In the genomic region with DNA sequence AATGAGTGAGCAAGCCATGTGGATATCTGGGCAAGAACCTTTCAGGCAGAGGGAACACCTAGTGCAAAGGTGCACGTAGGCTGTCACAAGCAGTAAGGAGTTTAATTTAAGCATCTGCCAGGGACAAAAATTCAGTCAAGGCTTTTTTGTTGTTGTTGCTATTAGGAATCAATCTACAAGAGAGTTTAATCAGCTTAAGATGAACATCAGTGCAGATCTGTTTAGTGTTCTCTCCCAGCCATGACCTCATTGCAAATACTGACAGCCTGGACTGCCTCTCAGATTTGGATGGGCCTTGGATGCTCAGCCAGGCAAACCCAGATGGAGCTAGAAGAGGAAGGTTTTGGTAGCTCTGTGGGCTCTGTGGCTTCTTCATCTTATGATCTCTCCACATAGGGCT, we compare ENCODE assay signal across 24 cellular contexts. TPM values are rescaled to one million over a fixed set of nuclear protein-coding genes. Genes with fewer than 3 reads are reported as not detected.
DNase-seq lines count a peak whose midpoint lies in the region; ATAC-seq and TF ChIP-seq lines count a peak whose summit lies in the region.
"Had no signal": no experiment of that assay in that cellular context is flagged by ENCODE, and none has a peak within 500 bp of the region (broad histone marks: within the 10 kb centered on the region; RNA-seq: fewer than 3 reads in every experiment).

No MANE protein-coding gene starts in this region.

- H3K4me1 ChIP-seq in BE2C: no peaks in the 10 kb centered on the region; the same call in 1 of the 2 replicates
- H3K4me1 ChIP-seq: Caco-2, Peyer's patch, SJCRH30 had no signal

- H3K9me3 ChIP-seq in BE2C: no peaks in the 10 kb centered on the region
- H3K9me3 ChIP-seq: A549, Caco-2, Peyer's patch, SJCRH30 had no signal

- ATAC-seq in activated T-helper 17 cell treated with anti-CD3 and anti-CD28 coated beads, Interleukin-2, amount 50 U/mL, for 72 hours (replicated peaks): no peak
- no peak for ATAC-seq in GM18909 (IDR thresholded peaks at IDR 0.05; ENCODE audit: poor library complexity, unreplicated experiment)
- ATAC-seq in GM19452 (IDR thresholded peaks at IDR 0.05; ENCODE audit: unreplicated experiment): no peak
- no peak for ATAC-seq in GM21723 (IDR thresholded peaks at IDR 0.05; ENCODE audit: unreplicated experiment)
- ATAC-seq: A549, T-helper 17 cell had no signal

- DNase-seq in BE2C: peak; percentile 38
- peak; percentile 60 for DNase-seq in D341Med (ENCODE audit: low spot score)
- peak; percentile 83 for DNase-seq in NCI-H82 treated with DMSO at 0.1 percent for 48 hours (lab: John Stamatoyannopoulos, UW; ENCODE audit: unreplicated experiment)
- no peak for DNase-seq in cerebellar nuclear complex (lab: John Stamatoyannopoulos, UW)
- DNase-seq: Caco-2; CD4-positive, CD25-positive, alpha-beta regulatory T cell; DMS153; GDM1; Karpas-422; MV-4-11; NCI-H1105 treated with DMSO at 0.1 percent for 48 hours; NCI-H2081; NCI-H2171; NCI-H345; NCI-H526; Peyer's patch; SJCRH30; T-helper 17 cell had no signal

- peaks cover 5% of the 10 kb centered on the region for H3K4me1 Mint-ChIP-seq in activated T-helper 17 cell treated with anti-CD3 and anti-CD28 coated beads, Interleukin-2, amount 50 U/mL, for 72 hours

- H3K27me3 Mint-ChIP-seq in activated T-helper 17 cell treated with anti-CD3 and anti-CD28 coated beads, Interleukin-2, amount 50 U/mL, for 72 hours: no peaks in the 10 kb centered on the region
- H3K27me3 Mint-ChIP-seq: B cell; CD4-positive, CD25-positive, alpha-beta regulatory T cell; T-helper 17 cell had no signal

- peak overlapping the region; percentile 52 for H3K27ac Mint-ChIP-seq in activated T-helper 17 cell treated with anti-CD3 and anti-CD28 coated beads, Interleukin-2, amount 50 U/mL, for 72 hours
- H3K27ac Mint-ChIP-seq: T-helper 17 cell had no signal

- H3K9me3 Mint-ChIP-seq in activated T-helper 17 cell treated with anti-CD3 and anti-CD28 coated beads, Interleukin-2, amount 50 U/mL, for 72 hours: no peaks in the 10 kb centered on the region
- H3K9me3 Mint-ChIP-seq: CD4-positive, CD25-positive, alpha-beta regulatory T cell had no signal

- H3K36me3 ChIP-seq in BE2C: no peaks in the 10 kb centered on the region
- H3K36me3 ChIP-seq: Peyer's patch, SJCRH30 had no signal

- H3K4me3 Mint-ChIP-seq in activated T-helper 17 cell treated with anti-CD3 and anti-CD28 coated beads, Interleukin-2, amount 50 U/mL, for 72 hours: no peak overlapping the region
- H3K4me3 Mint-ChIP-seq: B cell, T-helper 17 cell had no signal

- H3K36me3 Mint-ChIP-seq in activated T-helper 17 cell treated with anti-CD3 and anti-CD28 coated beads, Interleukin-2, amount 50 U/mL, for 72 hours (ENCODE audit: low read depth): no peaks in the 10 kb centered on the region
- H3K36me3 Mint-ChIP-seq: CD4-positive, CD25-positive, alpha-beta regulatory T cell had no signal

- TF ChIP-seq CTCF in BE2C (IDR thresholded peaks at IDR 0.05; ENCODE audit: low read depth, low read length): no peak

- H3K27me3 ChIP-seq in BE2C: no peaks in the 10 kb centered on the region
- H3K27me3 ChIP-seq: Peyer's patch, SJCRH30 had no signal

- H3K4me3 ChIP-seq in BE2C (ENCODE audit: low read depth, low read length): no peak overlapping the region
- H3K4me3 ChIP-seq: A549, Peyer's patch, SJCRH30 had no signal

RNA-seq across cellular contexts. Expression of gene GLCCI1, which starts 3.3 kb away (rescaled TPM):
- polyA plus RNA-seq in BE2C (2012; ENCODE audit: insufficient read depth, insufficient read length, low read depth): 21.2 TPM
- 10 to 100 TPM; 22.3 to 29.1 TPM for total RNA-seq in activated T-helper 17 cell treated with anti-CD3 and anti-CD28 coated beads, Interleukin-2, amount 50 U/mL, for 72 hours

Comparison
In these comparisons a context has a peak if more than half of its experiments do, and no peak if none do; other contexts are left out.
1. DNase-seq: peak in BE2C (single experiment), D341Med (single experiment) and NCI-H82 treated with DMSO at 0.1 percent for 48 hours (single experiment); none in cerebellar nuclear complex (0 of 2).